ENCODE assay signal across 1 cellular context in the genomic region with DNA sequence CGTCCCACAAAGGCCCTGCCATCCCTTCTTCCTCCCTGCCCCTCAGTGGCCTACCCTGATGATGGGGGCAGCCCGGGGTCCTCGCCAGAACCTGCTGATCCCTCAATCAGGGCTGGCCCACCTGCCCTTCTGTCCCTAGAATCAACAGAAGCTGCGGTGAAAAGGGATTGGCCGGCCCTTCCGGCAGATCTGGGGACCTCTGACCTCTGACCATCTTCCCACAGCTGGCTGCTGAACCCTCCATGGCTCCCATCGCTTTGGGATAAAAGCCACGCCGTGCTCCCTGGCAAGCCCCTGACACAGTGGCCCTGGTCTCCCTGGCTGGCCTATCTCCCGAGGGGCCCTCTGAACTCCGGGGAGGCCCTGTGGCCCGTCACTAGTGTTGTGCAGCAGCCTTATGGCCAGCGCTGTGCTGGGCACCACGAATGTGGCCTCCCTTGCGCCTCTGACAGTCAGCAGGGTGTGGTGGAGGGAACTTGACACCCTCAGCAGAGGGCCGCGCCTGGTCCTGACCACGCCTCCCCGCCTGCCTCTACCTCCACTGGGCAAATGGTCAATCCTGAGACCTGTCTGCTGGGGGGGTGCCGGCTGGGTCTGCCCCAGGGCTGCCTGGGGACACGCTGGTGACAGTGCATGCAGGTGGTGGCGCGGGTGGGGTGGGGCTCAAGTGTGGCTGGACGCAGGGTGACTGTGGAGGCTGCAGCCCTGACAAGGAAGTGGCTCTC.
TF ChIP-seq lines count a peak whose summit lies in the region.

No MANE protein-coding gene starts in this region.

TF ChIP-seq in GM23338, 12 proteins besides CTCF, POLR2A, EP300 and RAD21 (continued from another document):
- TF ChIP-seq, protein P1, sequence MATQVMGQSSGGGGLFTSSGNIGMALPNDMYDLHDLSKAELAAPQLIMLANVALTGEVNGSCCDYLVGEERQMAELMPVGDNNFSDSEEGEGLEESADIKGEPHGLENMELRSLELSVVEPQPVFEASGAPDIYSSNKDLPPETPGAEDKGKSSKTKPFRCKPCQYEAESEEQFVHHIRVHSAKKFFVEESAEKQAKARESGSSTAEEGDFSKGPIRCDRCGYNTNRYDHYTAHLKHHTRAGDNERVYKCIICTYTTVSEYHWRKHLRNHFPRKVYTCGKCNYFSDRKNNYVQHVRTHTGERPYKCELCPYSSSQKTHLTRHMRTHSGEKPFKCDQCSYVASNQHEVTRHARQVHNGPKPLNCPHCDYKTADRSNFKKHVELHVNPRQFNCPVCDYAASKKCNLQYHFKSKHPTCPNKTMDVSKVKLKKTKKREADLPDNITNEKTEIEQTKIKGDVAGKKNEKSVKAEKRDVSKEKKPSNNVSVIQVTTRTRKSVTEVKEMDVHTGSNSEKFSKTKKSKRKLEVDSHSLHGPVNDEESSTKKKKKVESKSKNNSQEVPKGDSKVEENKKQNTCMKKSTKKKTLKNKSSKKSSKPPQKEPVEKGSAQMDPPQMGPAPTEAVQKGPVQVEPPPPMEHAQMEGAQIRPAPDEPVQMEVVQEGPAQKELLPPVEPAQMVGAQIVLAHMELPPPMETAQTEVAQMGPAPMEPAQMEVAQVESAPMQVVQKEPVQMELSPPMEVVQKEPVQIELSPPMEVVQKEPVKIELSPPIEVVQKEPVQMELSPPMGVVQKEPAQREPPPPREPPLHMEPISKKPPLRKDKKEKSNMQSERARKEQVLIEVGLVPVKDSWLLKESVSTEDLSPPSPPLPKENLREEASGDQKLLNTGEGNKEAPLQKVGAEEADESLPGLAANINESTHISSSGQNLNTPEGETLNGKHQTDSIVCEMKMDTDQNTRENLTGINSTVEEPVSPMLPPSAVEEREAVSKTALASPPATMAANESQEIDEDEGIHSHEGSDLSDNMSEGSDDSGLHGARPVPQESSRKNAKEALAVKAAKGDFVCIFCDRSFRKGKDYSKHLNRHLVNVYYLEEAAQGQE (IDR thresholded peaks at IDR 0.05; ENCODE audit: unreplicated experiment), result no peak
- TF ChIP-seq EZH2 (IDR thresholded peaks at IDR 0.05; ENCODE audit: low read depth, unreplicated experiment) (no peak), ZNF331 (CRISPR knock-in tag; IDR thresholded peaks at IDR 0.05; ENCODE audit: low read depth) (no peak), CREB1 (CRISPR knock-in tag; IDR thresholded peaks at IDR 0.05; ENCODE audit: low read depth) (no peak), EZH2phosphoT487 (IDR thresholded peaks at IDR 0.05; ENCODE audit: unreplicated experiment) (no peak), JUNB (IDR thresholded peaks at IDR 0.05; ENCODE audit: unreplicated experiment) (no peak)
- TF ChIP-seq, protein P2, sequence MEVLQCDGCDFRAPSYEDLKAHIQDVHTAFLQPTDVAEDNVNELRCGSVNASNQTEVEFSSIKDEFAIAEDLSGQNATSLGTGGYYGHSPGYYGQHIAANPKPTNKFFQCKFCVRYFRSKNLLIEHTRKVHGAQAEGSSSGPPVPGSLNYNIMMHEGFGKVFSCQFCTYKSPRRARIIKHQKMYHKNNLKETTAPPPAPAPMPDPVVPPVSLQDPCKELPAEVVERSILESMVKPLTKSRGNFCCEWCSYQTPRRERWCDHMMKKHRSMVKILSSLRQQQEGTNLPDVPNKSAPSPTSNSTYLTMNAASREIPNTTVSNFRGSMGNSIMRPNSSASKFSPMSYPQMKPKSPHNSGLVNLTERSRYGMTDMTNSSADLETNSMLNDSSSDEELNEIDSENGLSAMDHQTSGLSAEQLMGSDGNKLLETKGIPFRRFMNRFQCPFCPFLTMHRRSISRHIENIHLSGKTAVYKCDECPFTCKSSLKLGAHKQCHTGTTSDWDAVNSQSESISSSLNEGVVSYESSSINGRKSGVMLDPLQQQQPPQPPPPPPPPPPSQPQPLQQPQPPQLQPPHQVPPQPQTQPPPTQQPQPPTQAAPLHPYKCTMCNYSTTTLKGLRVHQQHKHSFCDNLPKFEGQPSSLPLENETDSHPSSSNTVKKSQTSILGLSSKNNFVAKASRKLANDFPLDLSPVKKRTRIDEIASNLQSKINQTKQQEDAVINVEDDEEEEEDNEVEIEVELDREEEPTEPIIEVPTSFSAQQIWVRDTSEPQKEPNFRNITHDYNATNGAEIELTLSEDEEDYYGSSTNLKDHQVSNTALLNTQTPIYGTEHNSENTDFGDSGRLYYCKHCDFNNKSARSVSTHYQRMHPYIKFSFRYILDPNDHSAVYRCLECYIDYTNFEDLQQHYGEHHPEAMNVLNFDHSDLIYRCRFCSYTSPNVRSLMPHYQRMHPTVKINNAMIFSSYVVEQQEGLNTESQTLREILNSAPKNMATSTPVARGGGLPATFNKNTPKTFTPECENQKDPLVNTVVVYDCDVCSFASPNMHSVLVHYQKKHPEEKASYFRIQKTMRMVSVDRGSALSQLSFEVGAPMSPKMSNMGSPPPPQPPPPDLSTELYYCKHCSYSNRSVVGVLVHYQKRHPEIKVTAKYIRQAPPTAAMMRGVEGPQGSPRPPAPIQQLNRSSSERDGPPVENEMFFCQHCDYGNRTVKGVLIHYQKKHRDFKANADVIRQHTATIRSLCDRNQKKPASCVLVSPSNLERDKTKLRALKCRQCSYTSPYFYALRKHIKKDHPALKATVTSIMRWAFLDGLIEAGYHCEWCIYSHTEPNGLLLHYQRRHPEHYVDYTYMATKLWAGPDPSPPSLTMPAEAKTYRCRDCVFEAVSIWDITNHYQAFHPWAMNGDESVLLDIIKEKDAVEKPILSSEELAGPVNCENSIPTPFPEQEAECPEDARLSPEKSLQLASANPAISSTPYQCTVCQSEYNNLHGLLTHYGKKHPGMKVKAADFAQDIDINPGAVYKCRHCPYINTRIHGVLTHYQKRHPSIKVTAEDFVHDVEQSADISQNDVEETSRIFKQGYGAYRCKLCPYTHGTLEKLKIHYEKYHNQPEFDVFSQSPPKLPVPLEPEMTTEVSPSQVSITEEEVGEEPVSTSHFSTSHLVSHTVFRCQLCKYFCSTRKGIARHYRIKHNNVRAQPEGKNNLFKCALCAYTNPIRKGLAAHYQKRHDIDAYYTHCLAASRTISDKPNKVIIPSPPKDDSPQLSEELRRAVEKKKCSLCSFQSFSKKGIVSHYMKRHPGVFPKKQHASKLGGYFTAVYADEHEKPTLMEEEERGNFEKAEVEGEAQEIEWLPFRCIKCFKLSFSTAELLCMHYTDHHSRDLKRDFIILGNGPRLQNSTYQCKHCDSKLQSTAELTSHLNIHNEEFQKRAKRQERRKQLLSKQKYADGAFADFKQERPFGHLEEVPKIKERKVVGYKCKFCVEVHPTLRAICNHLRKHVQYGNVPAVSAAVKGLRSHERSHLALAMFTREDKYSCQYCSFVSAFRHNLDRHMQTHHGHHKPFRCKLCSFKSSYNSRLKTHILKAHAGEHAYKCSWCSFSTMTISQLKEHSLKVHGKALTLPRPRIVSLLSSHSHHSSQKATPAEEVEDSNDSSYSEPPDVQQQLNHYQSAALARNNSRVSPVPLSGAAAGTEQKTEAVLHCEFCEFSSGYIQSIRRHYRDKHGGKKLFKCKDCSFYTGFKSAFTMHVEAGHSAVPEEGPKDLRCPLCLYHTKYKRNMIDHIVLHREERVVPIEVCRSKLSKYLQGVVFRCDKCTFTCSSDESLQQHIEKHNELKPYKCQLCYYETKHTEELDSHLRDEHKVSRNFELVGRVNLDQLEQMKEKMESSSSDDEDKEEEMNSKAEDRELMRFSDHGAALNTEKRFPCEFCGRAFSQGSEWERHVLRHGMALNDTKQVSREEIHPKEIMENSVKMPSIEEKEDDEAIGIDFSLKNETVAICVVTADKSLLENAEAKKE (CRISPR knock-in tag; IDR thresholded peaks at IDR 0.05), result no peak
